8 cellular contexts compared by ENCODE assay signal in the genomic region with DNA sequence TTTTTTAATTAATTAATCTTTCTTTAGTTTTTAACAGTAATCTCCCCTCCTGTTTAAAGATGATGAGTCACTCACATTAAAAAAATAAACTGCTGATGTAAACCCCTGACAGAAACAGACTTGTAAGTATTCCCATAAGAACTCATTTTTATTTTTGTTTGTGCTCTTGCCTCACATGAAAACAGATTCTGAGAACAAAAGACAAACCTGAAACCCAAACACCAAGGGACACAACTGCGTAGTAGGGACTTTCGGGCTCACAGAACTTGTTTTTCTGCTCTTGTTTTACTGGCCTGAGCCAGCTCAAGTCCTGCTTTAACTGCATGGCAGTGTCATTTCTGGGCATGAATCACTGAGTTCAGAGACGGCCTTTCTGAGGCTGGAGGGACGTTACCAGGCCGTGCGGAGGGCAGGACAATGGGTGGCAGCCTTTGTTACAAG.
A peak's percentile ranks its signal among the peaks of the same experiment; 100 is the strongest.
DNase-seq lines count a peak whose midpoint lies in the region; ATAC-seq, FAIRE-seq and TF ChIP-seq lines count a peak whose summit lies in the region.

No MANE protein-coding gene starts in this region.

- peaks cover 14% of the 10 kb centered on the region for H3K36me3 ChIP-seq in mammary epithelial cell (ENCODE audit: insufficient read depth, low read length)
- H3K36me3 ChIP-seq in spleen: peaks cover 0 to 87% (median 46%) of the 10 kb centered on the region in 6 donors
- H3K36me3 ChIP-seq in small intestine (ENCODE audit: control insufficient read depth in 2 of 2, insufficient read depth in 2 of 2, low read length in 2 of 2): peaks cover 10 to 13% of the 10 kb centered on the region in 2 donors

- DNase-seq in CD4-positive, alpha-beta T cell: peak in 2 of 10 experiments; percentile 3 to 8
- peak; percentile 60 for DNase-seq in NCI-H748 (lab: John Stamatoyannopoulos, UW; ENCODE audit: unreplicated experiment)
- peak; percentile 97 for DNase-seq in mammary epithelial cell
- peak; percentile 87 for DNase-seq in iris pigment epithelial cell (ENCODE audit: low read depth)
- DNase-seq in spleen: no peak
- DNase-seq in small intestine: no peak

- H3K4me2 ChIP-seq in mammary epithelial cell (ENCODE audit: insufficient read depth, low read depth, low read length): peak overlapping the region; percentile 54

- H3K9me3 Mint-ChIP-seq in CD4-positive, alpha-beta T cell: no peaks in the 10 kb centered on the region

- H3K27ac ChIP-seq in CD4-positive, alpha-beta T cell (ENCODE audit: low read depth, low read length): peak overlapping the region; percentile 37
- H3K27ac ChIP-seq in mammary epithelial cell (ENCODE audit: insufficient read depth, low read depth, low read length): peak overlapping the region; percentile 95
- H3K27ac ChIP-seq in spleen: peak overlapping the region; percentile 38 to 81 (median 76)
- H3K27ac ChIP-seq in small intestine (ENCODE audit: low read depth in 1 of 2, low read length in 1 of 2): peak overlapping the region in 1 of 2 donors; percentile 90

- no peak for TF ChIP-seq POLR2A in spleen (IDR thresholded peaks at IDR 0.05)

- in situ Hi-C loops in mammary epithelial cell (cut with MboI; ENCODE audit: low sequenced_read_pairs in 2 of 2): no loop called here

- H3K4me3 ChIP-seq in mammary epithelial cell (replicated peaks in 1 of 3; ENCODE audit: insufficient read depth in 1 of 3, low read depth in 2 of 3, low read length in 3 of 3): peak overlapping the region in 2 of 3 experiments; percentile 1 to 2
- no peak overlapping the region for H3K4me3 ChIP-seq in spleen
- no peak overlapping the region for H3K4me3 ChIP-seq in small intestine (ENCODE audit: low read depth in 1 of 2, low read length in 2 of 2)

- TSS peak; percentile 37 for BruUV-seq in mammary epithelial cell (replicated peaks; lab: Mats Ljungman, UMichigan)

- H4K20me1 ChIP-seq in mammary epithelial cell (ENCODE audit: insufficient read depth, low read length): no peaks in the 10 kb centered on the region

- FAIRE-seq in small intestine (lab: Jason Lieb, UNC): no peak

- WGBS in mammary epithelial cell (ENCODE audit: low coverage, missing lambda C conversion rate): 4% methylated on average over 6 of the region's 6 CpGs
- WGBS in spleen, 5 donors: 59 to 82% (median 75%) methylated on average over 6 of the region's 6 CpGs
- WGBS in small intestine, 3 donors: 55 to 79% (median 68%) methylated on average over 6 of the region's 6 CpGs

- H3K9ac ChIP-seq in mammary epithelial cell (ENCODE audit: insufficient read depth, low read length): peak overlapping the region; percentile 72

- no peaks in the 10 kb centered on the region for H3K27me3 Mint-ChIP-seq in CD4-positive, alpha-beta T cell

- no peaks in the 10 kb centered on the region for H3K27me3 ChIP-seq in CD4-positive, alpha-beta T cell (ENCODE audit: control insufficient read depth, insufficient read depth, low read length)
- no peaks in the 10 kb centered on the region for H3K27me3 ChIP-seq in mammary epithelial cell (ENCODE audit: insufficient read depth, low read length)
- H3K27me3 ChIP-seq in spleen (replicated peaks in 1 of 7): no peaks in the 10 kb centered on the region
- no peaks in the 10 kb centered on the region for H3K27me3 ChIP-seq in small intestine (ENCODE audit: control insufficient read depth in 2 of 2, insufficient read depth in 2 of 2, low read length in 2 of 2)

- peak overlapping the region; percentile 39 for H2AFZ ChIP-seq in mammary epithelial cell (ENCODE audit: low read depth, low read length)

- TF ChIP-seq CTCF in CD4-positive, alpha-beta T cell (IDR thresholded peaks at IDR 0.05): no peak
- TF ChIP-seq CTCF in mammary epithelial cell (conservative IDR thresholded peaks at IDR 0.05 in 1 of 2, IDR thresholded peaks at IDR 0.05 in 1 of 2; ENCODE audit: extremely low read depth in 1 of 2, insufficient read depth in 1 of 2, low read depth in 1 of 2, low read length in 2 of 2) (no peak), spleen (IDR thresholded peaks at IDR 0.05 in 8 of 11, conservative IDR thresholded peaks at IDR 0.05 in 3 of 11) (no peak)

- no peaks in the 10 kb centered on the region for H3K9me3 ChIP-seq in CD4-positive, alpha-beta T cell (ENCODE audit: control insufficient read depth, low read length)
- H3K9me3 ChIP-seq in mammary epithelial cell (replicated peaks; ENCODE audit: insufficient read depth, low read length) (no peaks in the 10 kb centered on the region), spleen (no peaks in the 10 kb centered on the region), small intestine (ENCODE audit: control insufficient read depth, low read depth) (no peaks in the 10 kb centered on the region)

- POLR2A ChIA-PET in CD4-positive, alpha-beta T cell (lab: Charles Lee): interaction anchor here (0.6 kb wide), 1 partner anchor 43 kb away, joined by 3 read pairs; no protein-coding TSS in a partner anchor

- H3K4me1 Mint-ChIP-seq in CD4-positive, alpha-beta T cell (ENCODE audit: low read depth): peaks cover 84% of the 10 kb centered on the region

- H3K4me1 ChIP-seq in mammary epithelial cell (ENCODE audit: insufficient read depth, low read length): peaks cover 17% of the 10 kb centered on the region
- peaks cover 15 to 46% (median 26%) of the 10 kb centered on the region in 6 donors for H3K4me1 ChIP-seq in spleen
- peaks cover 0 to 12% of the 10 kb centered on the region in 2 donors for H3K4me1 ChIP-seq in small intestine (ENCODE audit: control insufficient read depth in 2 of 2, insufficient read depth in 1 of 2, low read depth in 1 of 2, low read length in 1 of 2)

- dilution Hi-C loops in mammary epithelial cell (cut with HindIII; ENCODE audit: low sequenced_read_pairs): loop anchor here (5.0 kb wide), 1 partner anchor 80 kb away; no protein-coding TSS in a partner anchor

- peak overlapping the region; percentile 20 for H3K4me3 Mint-ChIP-seq in CD4-positive, alpha-beta T cell

- H3K36me3 Mint-ChIP-seq in CD4-positive, alpha-beta T cell (ENCODE audit: low read depth): peaks cover 100% of the 10 kb centered on the region

- peak overlapping the region; percentile 91 for H3K27ac Mint-ChIP-seq in CD4-positive, alpha-beta T cell

- intact Hi-C loops in CD4-positive, alpha-beta T cell (cut with DNase I, micrococcal nuclease): no loop called here
- intact Hi-C loops in mammary epithelial cell (cut with micrococcal nuclease): no loop called here
- intact Hi-C loops in spleen (cut with DNase I; ENCODE audit: low total_unique reads): no loop called here

- H3K79me2 ChIP-seq in mammary epithelial cell (ENCODE audit: insufficient read depth, low read length): peaks cover 18% of the 10 kb centered on the region

- CTCF ChIA-PET in CD4-positive, alpha-beta T cell (lab: Charles Lee): no interaction called here
- CTCF ChIA-PET in mammary epithelial cell (lab: Charles Lee; ENCODE audit: low non-redundant PET): no interaction called here

- peak; percentile 12 for ATAC-seq in CD4-positive, alpha-beta T cell (ENCODE audit: poor library complexity)
- ATAC-seq in GM21529 (IDR thresholded peaks at IDR 0.05; ENCODE audit: unreplicated experiment) (peak; percentile 82), GM19452 (IDR thresholded peaks at IDR 0.05; ENCODE audit: unreplicated experiment) (no peak)

Comparison
In these comparisons a context has a peak if more than half of its experiments do, and no peak if none do; other contexts are left out.
1. DNase-seq: peak in NCI-H748 (single experiment), mammary epithelial cell (single experiment) and iris pigment epithelial cell (single experiment); none in spleen (single experiment) and small intestine (single experiment).
2. H3K4me3 ChIP-seq: peak in mammary epithelial cell (2 of 3); none in spleen (0 of 8) and small intestine (0 of 2).